Comparison of ENCODE assay signal across 10 cellular contexts in genomic region chr7:127396184-127396583, GRCh38. TPM values are rescaled to one million over a fixed set of nuclear protein-coding genes. Genes with fewer than 3 reads are reported as not detected.
DNase-seq lines count a peak whose midpoint lies in the region; ATAC-seq and TF ChIP-seq lines count a peak whose summit lies in the region.
"Had no signal": no experiment of that assay in that cellular context is flagged by ENCODE, and none has a peak within 500 bp of the region (broad histone marks: within the 10 kb centered on the region; RNA-seq: fewer than 3 reads in every experiment).

No MANE protein-coding gene starts in this region.

- H3K27ac ChIP-seq in vagina, result no peak overlapping the region
- H3K27ac ChIP-seq: epithelial cell of prostate had no signal

- intact Hi-C loops in vagina (cut with DNase I), result no loop called here

- H3K27ac Mint-ChIP-seq in activated T-helper 17 cell treated with anti-CD3 and anti-CD28 coated beads, Interleukin-2, amount 50 U/mL, for 72 hours, result no peak overlapping the region
- no peak overlapping the region for H3K27ac Mint-ChIP-seq in type B pancreatic cell
- no peak overlapping the region for H3K27ac Mint-ChIP-seq in osteocyte (ENCODE audit: unreplicated experiment)

- no peak overlapping the region for H3K4me3 Mint-ChIP-seq in activated T-helper 17 cell treated with anti-CD3 and anti-CD28 coated beads, Interleukin-2, amount 50 U/mL, for 72 hours
- peak overlapping the region; percentile 16 for H3K4me3 Mint-ChIP-seq in type B pancreatic cell
- H3K4me3 Mint-ChIP-seq in osteocyte (ENCODE audit: unreplicated experiment), result no peak overlapping the region

- ATAC-seq in HG03460 (IDR thresholded peaks at IDR 0.05; ENCODE audit: unreplicated experiment), result peak; percentile 26
- peak; percentile 30 for ATAC-seq in activated T-helper 17 cell treated with anti-CD3 and anti-CD28 coated beads, Interleukin-2, amount 50 U/mL, for 72 hours (replicated peaks)

- peaks cover 23% of the 10 kb centered on the region for H3K4me1 Mint-ChIP-seq in activated T-helper 17 cell treated with anti-CD3 and anti-CD28 coated beads, Interleukin-2, amount 50 U/mL, for 72 hours
- peaks cover 10% of the 10 kb centered on the region for H3K4me1 Mint-ChIP-seq in type B pancreatic cell (ENCODE audit: unreplicated experiment)
- peaks cover 13% of the 10 kb centered on the region for H3K4me1 Mint-ChIP-seq in osteocyte (ENCODE audit: unreplicated experiment)

- TF ChIP-seq POLR2A in vagina (IDR thresholded peaks at IDR 0.05), result no peak

- H3K36me3 ChIP-seq in vagina, result no peaks in the 10 kb centered on the region

- H3K4me1 ChIP-seq in vagina, result peaks cover 16% of the 10 kb centered on the region

- no peaks in the 10 kb centered on the region for H3K9me3 ChIP-seq in vagina

- H3K9me3 Mint-ChIP-seq in activated T-helper 17 cell treated with anti-CD3 and anti-CD28 coated beads, Interleukin-2, amount 50 U/mL, for 72 hours, result no peaks in the 10 kb centered on the region
- H3K9me3 Mint-ChIP-seq in type B pancreatic cell, result no peaks in the 10 kb centered on the region
- H3K9me3 Mint-ChIP-seq in osteocyte (ENCODE audit: unreplicated experiment), result no peaks in the 10 kb centered on the region

- peak; percentile 47 for TF ChIP-seq CTCF in type B pancreatic cell (conservative IDR thresholded peaks at IDR 0.05)
- no peak for TF ChIP-seq CTCF in vagina (IDR thresholded peaks at IDR 0.05)
- TF ChIP-seq CTCF in osteocyte (IDR thresholded peaks at IDR 0.05), result no peak

- H3K27me3 ChIP-seq in vagina, result no peaks in the 10 kb centered on the region

- no peak overlapping the region for H3K4me3 ChIP-seq in vagina

- peak; percentile 72 for DNase-seq in stimulated activated CD4-positive, alpha-beta T cell treated with anti-CD3 and anti-CD28 coated beads, Interleukin-1b, Interleukin-23, amount 100 ng/mL, for 48 hours
- no peak for DNase-seq in stimulated activated CD4-positive, alpha-beta T cell treated with anti-CD3 and anti-CD28 coated beads, Interleukin-2, amount 100 ng/mL, for 48 hours
- DNase-seq in type B pancreatic cell (ENCODE audit: extremely low spot score, unreplicated experiment) (no peak), vagina (ENCODE audit: extremely low spot score in 2 of 2) (no peak), osteocyte (ENCODE audit: extremely low spot score, unreplicated experiment) (no peak), T1000 (lab: John Stamatoyannopoulos, UW) (no peak)
- DNase-seq: occipital lobe had no signal

- peaks cover 7% of the 10 kb centered on the region for H3K36me3 Mint-ChIP-seq in activated T-helper 17 cell treated with anti-CD3 and anti-CD28 coated beads, Interleukin-2, amount 50 U/mL, for 72 hours (ENCODE audit: low read depth)
- H3K36me3 Mint-ChIP-seq in type B pancreatic cell (no peaks in the 10 kb centered on the region), osteocyte (ENCODE audit: unreplicated experiment) (no peaks in the 10 kb centered on the region)

- H3K27me3 Mint-ChIP-seq in activated T-helper 17 cell treated with anti-CD3 and anti-CD28 coated beads, Interleukin-2, amount 50 U/mL, for 72 hours, result no peaks in the 10 kb centered on the region
- H3K27me3 Mint-ChIP-seq in type B pancreatic cell (peaks cover 48% of the 10 kb centered on the region), osteocyte (ENCODE audit: unreplicated experiment) (peaks cover 43% of the 10 kb centered on the region)

RNA-seq across cellular contexts. Expression of gene ZNF800, which starts 3.7 kb away (rescaled TPM):
- total RNA-seq in activated T-helper 17 cell treated with anti-CD3 and anti-CD28 coated beads, Interleukin-2, amount 50 U/mL, for 72 hours, result 10 to 100 TPM; 34.8 to 37.1 TPM
- total RNA-seq in type B pancreatic cell (ENCODE audit: low replicate concordance) (25.8 and 26.2 TPM in 2 replicates), vagina (31.9 TPM), osteocyte (26.8 and 27.7 TPM in 2 replicates)
